In the genomic region with DNA sequence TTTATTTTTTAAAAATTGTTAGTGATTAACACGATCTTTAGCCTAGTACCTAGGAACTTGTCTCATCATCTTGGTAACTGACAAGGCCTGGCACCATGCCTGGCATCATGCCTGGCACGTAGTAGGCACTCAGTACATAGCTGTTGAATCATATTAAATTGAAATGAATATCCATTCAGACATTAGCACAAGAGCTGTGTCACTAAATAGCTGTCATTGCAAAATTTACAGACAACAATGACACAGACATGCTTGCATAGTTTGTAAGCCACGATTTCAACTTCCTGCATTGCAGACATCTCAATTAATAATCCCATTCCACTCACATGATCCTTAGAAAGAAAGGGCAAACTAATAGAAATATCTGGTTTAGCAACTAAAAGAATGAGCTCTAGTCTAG, we compare ENCODE assay signal across 12 cellular contexts. TPM values are rescaled to one million over a fixed set of nuclear protein-coding genes. Genes with fewer than 3 reads are reported as not detected.
DNase-seq lines count a peak whose midpoint lies in the region; ATAC-seq and TF ChIP-seq lines count a peak whose summit lies in the region.
"Had no signal": no experiment of that assay in that cellular context is flagged by ENCODE, and none has a peak within 500 bp of the region (broad histone marks: within the 10 kb centered on the region; RNA-seq: fewer than 3 reads in every experiment).

No MANE protein-coding gene starts in this region.

- intact Hi-C loops in sciatic nerve (cut with DNase I) = no loop called here

- H3K9ac ChIP-seq in skeletal muscle satellite cell (ENCODE audit: low read depth, low read length) = no peak overlapping the region

- H3K36me3 ChIP-seq in SJSA1 (no peaks in the 10 kb centered on the region), skeletal muscle satellite cell (ENCODE audit: insufficient read depth, low read length) (no peaks in the 10 kb centered on the region)

- peak overlapping the region; percentile 23 for H3K4me2 ChIP-seq in skeletal muscle satellite cell (ENCODE audit: low read length)
- H3K4me2 ChIP-seq: hepatocyte had no signal

- H3K27ac Mint-ChIP-seq in immature natural killer cell = no peak overlapping the region

- H3K27me3 ChIP-seq in SJSA1 (replicated peaks) (no peaks in the 10 kb centered on the region), skeletal muscle satellite cell (ENCODE audit: control insufficient read depth, insufficient read depth, low read length) (no peaks in the 10 kb centered on the region)
- H3K27me3 ChIP-seq: hepatocyte had no signal

- ATAC-seq in sciatic nerve = no peak
- ATAC-seq: activated CD4-positive, alpha-beta T cell treated with anti-CD3 and anti-CD28 coated beads for 36 hours had no signal

- peak; percentile 25 for DNase-seq in H4 (ENCODE audit: low spot score)
- peak in 1 of 2 experiments; percentile 47 for DNase-seq in SJSA1 (ENCODE audit: low read depth in 1 of 2, low spot score in 2 of 2)
- peak; percentile 53 for DNase-seq in fibroblast of villous mesenchyme (ENCODE audit: low read depth)
- DNase-seq in iPS-NIHi7 (ENCODE audit: extremely low spot score) = no peak
- DNase-seq in immature natural killer cell = no peak
- DNase-seq in sciatic nerve (ENCODE audit: low spot score) = no peak
- no peak for DNase-seq in cerebellar nuclear complex (lab: John Stamatoyannopoulos, UW)
- DNase-seq: activated CD4-positive, alpha-beta T cell treated with anti-CD3 and anti-CD28 coated beads for 36 hours; NCI-H510A treated with DMSO at 0.1 percent for 48 hours had no signal

- peaks cover 28% of the 10 kb centered on the region for H3K4me1 ChIP-seq in SJSA1 (replicated peaks)
- H3K4me1 ChIP-seq in skeletal muscle satellite cell (ENCODE audit: control insufficient read depth, insufficient read depth, low read length) = peaks cover 13% of the 10 kb centered on the region

- peak overlapping the region; percentile 57 for H3K27ac ChIP-seq in SJSA1
- H3K27ac ChIP-seq: hepatocyte, SK-N-MC had no signal

- no peak overlapping the region for H3K4me3 Mint-ChIP-seq in immature natural killer cell
- H3K4me3 Mint-ChIP-seq: activated CD4-positive, alpha-beta T cell treated with anti-CD3 and anti-CD28 coated beads for 36 hours had no signal

- no peaks in the 10 kb centered on the region for H3K9me3 ChIP-seq in SJSA1 (replicated peaks)
- H3K9me3 ChIP-seq in skeletal muscle satellite cell (replicated peaks; ENCODE audit: low read length) = no peaks in the 10 kb centered on the region

- H3K27me3 Mint-ChIP-seq in immature natural killer cell (ENCODE audit: low read depth in 3 of 3) = peaks cover 0 to 3% (median 0%) of the 10 kb centered on the region in 3 donors
- H3K27me3 Mint-ChIP-seq: activated CD4-positive, alpha-beta T cell treated with anti-CD3 and anti-CD28 coated beads for 36 hours had no signal

- no peak for TF ChIP-seq CTCF in fibroblast of villous mesenchyme (IDR thresholded peaks at IDR 0.05; ENCODE audit: insufficient read depth, low read depth, low read length)

- H3K36me3 Mint-ChIP-seq in immature natural killer cell = no peaks in the 10 kb centered on the region

- H3K9me3 Mint-ChIP-seq in immature natural killer cell = no peaks in the 10 kb centered on the region

- peaks cover 2 to 6% of the 10 kb centered on the region in 2 donors for H3K4me1 Mint-ChIP-seq in immature natural killer cell
- H3K4me1 Mint-ChIP-seq: activated CD4-positive, alpha-beta T cell treated with anti-CD3 and anti-CD28 coated beads for 36 hours had no signal

- H3K4me3 ChIP-seq in SJSA1 (no peak overlapping the region), fibroblast of villous mesenchyme (ENCODE audit: low read depth, low read length) (no peak overlapping the region), skeletal muscle satellite cell (ENCODE audit: low read length) (no peak overlapping the region)
- H3K4me3 ChIP-seq: hepatocyte, SK-N-MC had no signal

RNA-seq across cellular contexts. Expression of a gene that starts 15.4 kb away (rescaled TPM):
- total RNA-seq in H4 (2014; rRNA removed; shearing (Covaris generic)) = 7.9 and 15.5 TPM in 2 replicates
- 9.7 and 13.9 TPM in 2 replicates for total RNA-seq in SJSA1 (2014; rRNA removed; shearing (Covaris generic))
- 11.6 and 12.1 TPM in 2 replicates for total RNA-seq in fibroblast of villous mesenchyme
- total RNA-seq in skeletal muscle satellite cell (2012; rRNA removed) = 7.6 TPM in 2 replicates
- 10 to 100 TPM in 1 of 3 donors, 1 to 10 TPM in 2; 4.2 to 22.5 (median 6.9) TPM for polyA plus RNA-seq in immature natural killer cell
- total RNA-seq in sciatic nerve = 36.5 TPM

RNA-seq across cellular contexts. Expression of a gene that starts 25.3 kb away (rescaled TPM):
- total RNA-seq in H4 (2014; rRNA removed; shearing (Covaris generic)) = 14.9 and 20.7 TPM in 2 replicates
- total RNA-seq in SJSA1 (2014; rRNA removed; shearing (Covaris generic)) = 12.4 and 15.3 TPM in 2 replicates
- 14.5 and 20.3 TPM in 2 replicates for total RNA-seq in fibroblast of villous mesenchyme
- 18.0 and 20.3 TPM in 2 replicates for total RNA-seq in skeletal muscle satellite cell (2012; rRNA removed)
- polyA plus RNA-seq in immature natural killer cell = 10 to 100 TPM in 1 of 3 donors, 1 to 10 TPM in 2; 2.3 to 15.8 (median 4.5) TPM
- 10.7 TPM for total RNA-seq in sciatic nerve

Comparison
In these comparisons a context has a peak if more than half of its experiments do, and no peak if none do; other contexts are left out.
1. DNase-seq: peak in H4 (single experiment) and fibroblast of villous mesenchyme (single experiment); none in iPS-NIHi7 (single experiment), immature natural killer cell (0 of 3), sciatic nerve (single experiment) and cerebellar nuclear complex (0 of 2).